Comparison of ENCODE assay signal across 31 cellular contexts in genomic region chr15:40418126-40418525, GRCh38.
"Had no signal": no experiment of that assay in that cellular context is flagged by ENCODE, and none has a peak within 500 bp of the region (broad histone marks: within the 10 kb centered on the region; RNA-seq: fewer than 3 reads in every experiment).

No MANE protein-coding gene starts in this region.

- ATAC-seq: left colon; natural killer cell; right cardiac atrium; sciatic nerve; stimulated activated naive B cell treated with anti-CD40 and anti-IgM and Interleukin-4, amounts not matched to agents 10 μg/mL and 1 μg/mL and 100 μg/mL, for 72 hours; stimulated activated naive CD8-positive, alpha-beta T cell treated with anti-CD3 and anti-CD28 coated beads, Interleukin-15, Interleukin-2, amounts not matched to agents 100 U/mL and 50 U/mL, for 24 hours had no signal

- H3K4me3 ChIP-seq: left ventricle myocardium inferior, lung, neural progenitor cell, ovary, prostate gland, skin epidermis, stomach, testis, thyroid gland, transverse colon, upper lobe of left lung, vagina had no signal

- H3K36me3 ChIP-seq: neural progenitor cell, ovary had no signal

- H2AFZ ChIP-seq: neural progenitor cell had no signal

- H3K36me3 Mint-ChIP-seq: natural killer cell had no signal

- H3K9me3 ChIP-seq: left ventricle myocardium inferior, neutrophil, ovary, prostate gland, stomach, testis, thyroid gland, transverse colon, upper lobe of left lung, vagina had no signal

- H3K27me3 ChIP-seq: neutrophil, ovary, stomach, testis, thyroid gland, transverse colon, upper lobe of left lung, vagina had no signal

- H3K4me3 Mint-ChIP-seq: immature natural killer cell; mesothelial cell of epicardium; naive B cell; natural killer cell; nephron progenitor cell; neural progenitor cell; stimulated activated naive B cell treated with anti-CD40 and anti-IgM and Interleukin-4, amounts not matched to agents 10 μg/mL and 1 μg/mL and 100 μg/mL, for 72 hours had no signal

- DNase-seq: immature natural killer cell; kidney; left colon; left ventricle myocardium inferior; mesendoderm; naive B cell; natural killer cell; nephron progenitor cell; occipital lobe; ovary; retina; right cardiac atrium; stimulated activated CD4-positive, alpha-beta T cell treated with anti-CD3 and anti-CD28 coated beads, Interleukin-12 subunit alpha, Interleukin-12 subunit beta, amount 100 ng/mL, for 4 hours; stimulated activated CD4-positive, alpha-beta T cell treated with anti-CD3 and anti-CD28 coated beads, Interleukin-15, amount 100 ng/mL, for 24 hours; stimulated activated CD4-positive, alpha-beta T cell treated with anti-CD3 and anti-CD28 coated beads, Interleukin-2, amount 100 ng/mL, for 24 hours; stimulated activated CD4-positive, alpha-beta T cell treated with anti-CD3 and anti-CD28 coated beads, Interleukin-4, amount 100 ng/mL, for 1 hour; stimulated activated naive B cell treated with anti-CD40 and anti-IgM and Interleukin-4, amounts not matched to agents 10 μg/mL and 1 μg/mL and 100 μg/mL, for 72 hours; stimulated activated naive CD8-positive, alpha-beta T cell treated with anti-CD3 and anti-CD28 coated beads, Interleukin-15, Interleukin-2, amounts not matched to agents 100 U/mL and 50 U/mL, for 24 hours; stomach; testis; thyroid gland; transverse colon had no signal

- H3K27ac Mint-ChIP-seq: mesothelial cell of epicardium; natural killer cell; nephron progenitor cell; neural progenitor cell; stimulated activated naive B cell treated with anti-CD40 and anti-IgM and Interleukin-4, amounts not matched to agents 10 μg/mL and 1 μg/mL and 100 μg/mL, for 72 hours had no signal

- H3K4me2 ChIP-seq: neural progenitor cell had no signal

- H3K4me1 Mint-ChIP-seq: natural killer cell; nephron progenitor cell; stimulated activated naive B cell treated with anti-CD40 and anti-IgM and Interleukin-4, amounts not matched to agents 10 μg/mL and 1 μg/mL and 100 μg/mL, for 72 hours had no signal

- H3K27ac ChIP-seq: left ventricle myocardium inferior, neural progenitor cell, neutrophil, ovary, prostate gland, skin epidermis, stomach, testis, thyroid gland, transverse colon, upper lobe of left lung, vagina had no signal

- H3K27me3 Mint-ChIP-seq: naive B cell; stimulated activated naive B cell treated with anti-CD40 and anti-IgM and Interleukin-4, amounts not matched to agents 10 μg/mL and 1 μg/mL and 100 μg/mL, for 72 hours had no signal

- H3K9me3 Mint-ChIP-seq: immature natural killer cell; mesothelial cell of epicardium; naive B cell; natural killer cell; nephron progenitor cell; neural progenitor cell; stimulated activated naive B cell treated with anti-CD40 and anti-IgM and Interleukin-4, amounts not matched to agents 10 μg/mL and 1 μg/mL and 100 μg/mL, for 72 hours had no signal
